8 cellular contexts compared by ENCODE assay signal in the genomic region with DNA sequence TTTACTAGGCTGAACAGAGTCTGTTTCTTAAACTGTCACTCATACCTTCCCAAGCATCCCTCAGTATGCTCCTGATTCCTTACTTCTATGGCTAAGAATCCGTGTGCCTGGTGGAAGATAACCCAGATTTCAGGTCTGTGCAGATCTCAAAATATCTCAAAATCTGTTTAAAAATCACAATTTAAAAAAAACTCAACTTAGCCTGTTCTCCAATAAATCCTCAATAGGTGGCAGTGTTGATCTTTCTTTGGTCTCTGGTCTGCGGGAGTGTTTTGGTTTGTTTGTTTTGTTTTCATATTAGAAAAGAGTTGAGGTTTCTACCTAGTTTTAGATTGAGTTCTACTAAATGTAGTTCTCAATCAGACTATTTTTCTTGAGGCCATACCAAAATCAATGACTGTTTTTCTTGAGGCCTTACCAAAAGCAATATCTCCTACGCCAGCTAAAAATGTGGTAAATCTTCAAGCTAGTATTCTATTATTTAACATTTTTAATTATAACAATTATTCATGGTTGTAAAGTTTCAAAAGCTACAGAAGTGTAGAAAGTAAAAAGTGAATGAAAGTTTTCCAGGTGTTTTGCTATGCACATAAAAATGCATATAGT. TPM values are rescaled to one million over a fixed set of nuclear protein-coding genes. Genes with fewer than 3 reads are reported as not detected.
DNase-seq lines count a peak whose midpoint lies in the region; ATAC-seq and TF ChIP-seq lines count a peak whose summit lies in the region.

No MANE protein-coding gene starts in this region.

- H3K27me3 Mint-ChIP-seq in activated T-helper 1 cell treated with anti-CD3 and anti-CD28 coated beads, Interleukin-12 subunit alpha, Interleukin-12 subunit beta, Interleukin-2, Interleukin-4 antibody, amounts not matched to agents 30 ng/mL and 10 ng/mL and 1 ng/mL, durations not matched to agents 14 hours and 24 hours and 36 hours (ENCODE audit: insufficient read depth) = peaks cover 9% of the 10 kb centered on the region
- no peaks in the 10 kb centered on the region for H3K27me3 Mint-ChIP-seq in activated naive CD8-positive, alpha-beta T cell treated with anti-CD3 and anti-CD28 coated beads, Interleukin-2, amount 50 U/mL, for 24 hours

- H3K9me3 Mint-ChIP-seq in activated T-helper 1 cell treated with anti-CD3 and anti-CD28 coated beads, Interleukin-12 subunit alpha, Interleukin-12 subunit beta, Interleukin-2, Interleukin-4 antibody, amounts not matched to agents 30 ng/mL and 10 ng/mL and 1 ng/mL, durations not matched to agents 14 hours and 24 hours and 36 hours = no peaks in the 10 kb centered on the region
- no peaks in the 10 kb centered on the region for H3K9me3 Mint-ChIP-seq in activated naive CD8-positive, alpha-beta T cell treated with anti-CD3 and anti-CD28 coated beads, Interleukin-2, amount 50 U/mL, for 24 hours

- no peaks in the 10 kb centered on the region for H3K27me3 ChIP-seq in BJ (ENCODE audit: control insufficient read depth, insufficient read depth, low read length)

- CTCF ChIA-PET in BJ (lab: Yijun Ruan, JAX) = interaction anchor here (0.7 to 3.2 kb wide), 15 partner anchors 8 to 1433 kb away, joined by 3 to 26 read pairs (median 3); no protein-coding TSS in a partner anchor

- no peak overlapping the region for H3K27ac Mint-ChIP-seq in activated T-helper 1 cell treated with anti-CD3 and anti-CD28 coated beads, Interleukin-12 subunit alpha, Interleukin-12 subunit beta, Interleukin-2, Interleukin-4 antibody, amounts not matched to agents 30 ng/mL and 10 ng/mL and 1 ng/mL, durations not matched to agents 14 hours and 24 hours and 36 hours
- H3K27ac Mint-ChIP-seq in activated naive CD8-positive, alpha-beta T cell treated with anti-CD3 and anti-CD28 coated beads, Interleukin-2, amount 50 U/mL, for 24 hours = no peak overlapping the region

- ATAC-seq in GM19455 (IDR thresholded peaks at IDR 0.05; ENCODE audit: unreplicated experiment) (peak; percentile 54), mucosa of descending colon (no peak)
- no peak for ATAC-seq in activated naive CD8-positive, alpha-beta T cell treated with anti-CD3 and anti-CD28 coated beads, Interleukin-2, amount 50 U/mL, for 24 hours

- DNase-seq in BJ (ENCODE audit: low read depth) (no peak), NCI-H2227 (lab: John Stamatoyannopoulos, UW; ENCODE audit: unreplicated experiment) (peak; percentile 40), cerebellum (ENCODE audit: low spot score) (peak; percentile 58), mucosa of descending colon (no peak), NCI-H226 (no peak)
- DNase-seq in activated T-helper 1 cell treated with anti-CD3 and anti-CD28 coated beads, Interleukin-12 subunit alpha, Interleukin-12 subunit beta, Interleukin-2, Interleukin-4 antibody, amounts not matched to agents 30 ng/mL and 10 ng/mL and 1 ng/mL, durations not matched to agents 14 hours and 24 hours and 36 hours (ENCODE audit: low spot score) = no peak
- no peak for DNase-seq in activated naive CD8-positive, alpha-beta T cell treated with anti-CD3 and anti-CD28 coated beads, Interleukin-2, amount 50 U/mL, for 24 hours

- no peak overlapping the region for H3K4me3 Mint-ChIP-seq in activated T-helper 1 cell treated with anti-CD3 and anti-CD28 coated beads, Interleukin-12 subunit alpha, Interleukin-12 subunit beta, Interleukin-2, Interleukin-4 antibody, amounts not matched to agents 30 ng/mL and 10 ng/mL and 1 ng/mL, durations not matched to agents 14 hours and 24 hours and 36 hours
- H3K4me3 Mint-ChIP-seq in activated naive CD8-positive, alpha-beta T cell treated with anti-CD3 and anti-CD28 coated beads, Interleukin-2, amount 50 U/mL, for 24 hours = no peak overlapping the region

- POLR2A ChIA-PET in BJ (lab: Charles Lee) = no interaction called here

- TF ChIP-seq CTCF in BJ (IDR thresholded peaks at IDR 0.05; ENCODE audit: insufficient read depth, low read depth, low read length) = peak; percentile 60
- peak; percentile 18 for TF ChIP-seq CTCF in mucosa of descending colon (IDR thresholded peaks at IDR 0.05)

- H3K4me1 ChIP-seq in mucosa of descending colon (ENCODE audit: low read depth) = no peaks in the 10 kb centered on the region

- H3K4me3 ChIP-seq in BJ (ENCODE audit: low read depth, low read length) (no peak overlapping the region), mucosa of descending colon (no peak overlapping the region)

- H3K9me3 ChIP-seq in mucosa of descending colon = no peaks in the 10 kb centered on the region

- intact Hi-C loops in mucosa of descending colon (cut with DNase I, micrococcal nuclease) = no loop called here
- intact Hi-C loops in activated T-helper 1 cell treated with anti-CD3 and anti-CD28 coated beads, Interleukin-12 subunit alpha, Interleukin-12 subunit beta, Interleukin-2, Interleukin-4 antibody, amounts not matched to agents 30 ng/mL and 10 ng/mL and 1 ng/mL, durations not matched to agents 14 hours and 24 hours and 36 hours (cut with micrococcal nuclease) = loop anchor here (1.0 to 5.0 kb wide), 8 partner anchors 17 to 1432 kb away; partner anchors contain the start of gene SEC61B

- H3K36me3 ChIP-seq in BJ (ENCODE audit: control insufficient read depth, insufficient read depth, low read length) (no peaks in the 10 kb centered on the region), mucosa of descending colon (ENCODE audit: low read depth) (no peaks in the 10 kb centered on the region)

- peaks cover 25% of the 10 kb centered on the region for H3K4me1 Mint-ChIP-seq in activated T-helper 1 cell treated with anti-CD3 and anti-CD28 coated beads, Interleukin-12 subunit alpha, Interleukin-12 subunit beta, Interleukin-2, Interleukin-4 antibody, amounts not matched to agents 30 ng/mL and 10 ng/mL and 1 ng/mL, durations not matched to agents 14 hours and 24 hours and 36 hours (ENCODE audit: low read depth)
- peaks cover 37% of the 10 kb centered on the region for H3K4me1 Mint-ChIP-seq in activated naive CD8-positive, alpha-beta T cell treated with anti-CD3 and anti-CD28 coated beads, Interleukin-2, amount 50 U/mL, for 24 hours

- H3K36me3 Mint-ChIP-seq in activated T-helper 1 cell treated with anti-CD3 and anti-CD28 coated beads, Interleukin-12 subunit alpha, Interleukin-12 subunit beta, Interleukin-2, Interleukin-4 antibody, amounts not matched to agents 30 ng/mL and 10 ng/mL and 1 ng/mL, durations not matched to agents 14 hours and 24 hours and 36 hours (ENCODE audit: low read depth) = no peaks in the 10 kb centered on the region
- H3K36me3 Mint-ChIP-seq in activated naive CD8-positive, alpha-beta T cell treated with anti-CD3 and anti-CD28 coated beads, Interleukin-2, amount 50 U/mL, for 24 hours (ENCODE audit: low read depth) = no peaks in the 10 kb centered on the region

RNA-seq across cellular contexts. Expression of gene TGFBR1, which starts 57.9 kb away (rescaled TPM):
- polyA plus RNA-seq in BJ (2011; rRNA removed) = 73.5 and 97.7 TPM in 2 replicates
- polyA minus RNA-seq in BJ (2011; rRNA and poly(A)+ RNA removed) = 185 and 220 TPM in 2 replicates
- total RNA-seq in cerebellum (51.7 TPM), mucosa of descending colon (10 to 100 TPM; 23.7 to 71.6 (median 24.7) TPM)
- total RNA-seq in activated T-helper 1 cell treated with anti-CD3 and anti-CD28 coated beads, Interleukin-12 subunit alpha, Interleukin-12 subunit beta, Interleukin-2, Interleukin-4 antibody, amounts not matched to agents 30 ng/mL and 10 ng/mL and 1 ng/mL, durations not matched to agents 14 hours and 24 hours and 36 hours = 38.5 and 42.6 TPM in 2 replicates

RNA-seq across cellular contexts. Expression of gene ALG2, which starts 58.9 kb away (rescaled TPM):
- polyA plus RNA-seq in BJ (2011; rRNA removed) = 47.6 and 64.7 TPM in 2 replicates
- 20.1 and 24.7 TPM in 2 replicates for polyA minus RNA-seq in BJ (2011; rRNA and poly(A)+ RNA removed)
- total RNA-seq in cerebellum (17.1 TPM), mucosa of descending colon (10 to 100 TPM; 27.0 to 30.5 (median 30.0) TPM)
- 37.6 and 39.7 TPM in 2 replicates for total RNA-seq in activated T-helper 1 cell treated with anti-CD3 and anti-CD28 coated beads, Interleukin-12 subunit alpha, Interleukin-12 subunit beta, Interleukin-2, Interleukin-4 antibody, amounts not matched to agents 30 ng/mL and 10 ng/mL and 1 ng/mL, durations not matched to agents 14 hours and 24 hours and 36 hours

RNA-seq across cellular contexts. Expression of gene SEC61B, which starts 59.2 kb away (rescaled TPM):
- 134 and 195 TPM in 2 replicates for polyA plus RNA-seq in BJ (2011; rRNA removed)
- 29.1 and 40.1 TPM in 2 replicates for polyA minus RNA-seq in BJ (2011; rRNA and poly(A)+ RNA removed)
- 30.0 TPM for total RNA-seq in cerebellum
- total RNA-seq in mucosa of descending colon = 100 to 1,000 TPM in 1 of 3 donors, 10 to 100 TPM in 2; 81.5 to 122 (median 81.7) TPM
- 180 and 184 TPM in 2 replicates for total RNA-seq in activated T-helper 1 cell treated with anti-CD3 and anti-CD28 coated beads, Interleukin-12 subunit alpha, Interleukin-12 subunit beta, Interleukin-2, Interleukin-4 antibody, amounts not matched to agents 30 ng/mL and 10 ng/mL and 1 ng/mL, durations not matched to agents 14 hours and 24 hours and 36 hours

Comparison
In these comparisons a context has a peak if more than half of its experiments do, and no peak if none do; other contexts are left out.
1. DNase-seq: peak in NCI-H2227 (single experiment) and cerebellum (single experiment); none in BJ (single experiment), mucosa of descending colon (0 of 3), activated T-helper 1 cell treated with anti-CD3 and anti-CD28 coated beads, Interleukin-12 subunit alpha, Interleukin-12 subunit beta, Interleukin-2, Interleukin-4 antibody, amounts not matched to agents 30 ng/mL and 10 ng/mL and 1 ng/mL, durations not matched to agents 14 hours and 24 hours and 36 hours (single experiment), activated naive CD8-positive, alpha-beta T cell treated with anti-CD3 and anti-CD28 coated beads, Interleukin-2, amount 50 U/mL, for 24 hours (single experiment) and NCI-H226 (single experiment).